Comparison of ENCODE assay signal across 1 cellular context in genomic region chr18:22194151-22194598, GRCh38.
A peak's percentile ranks its signal among the peaks of the same experiment; 100 is the strongest.
TF ChIP-seq lines count a peak whose summit lies in the region.

No MANE protein-coding gene starts in this region.

TF ChIP-seq in K562, 482 proteins besides CTCF, POLR2A, EP300 and RAD21 (continued from another document and continues in another):
- TF ChIP-seq ZNF609 (CRISPR knock-in tag; IDR thresholded peaks at IDR 0.05; ENCODE audit: borderline replicate concordance) (no peak), ZNF449 (CRISPR knock-in tag; IDR thresholded peaks at IDR 0.05) (no peak), HIVEP1 (CRISPR knock-in tag; IDR thresholded peaks at IDR 0.05) (no peak), ZNF232 (CRISPR knock-in tag; IDR thresholded peaks at IDR 0.05) (no peak), POLR3G (IDR thresholded peaks at IDR 0.05; ENCODE audit: extremely low read depth, insufficient read length, insufficient replicate concordance) (no peak), PTBP1 (IDR thresholded peaks at IDR 0.05; ENCODE audit: low read depth, low read length) (0 out of 2 replicates have a peak, but pooled peaks have one; percentile 30), NR1H2 (CRISPR knock-in tag; IDR thresholded peaks at IDR 0.05) (no peak), DNMT1 (IDR thresholded peaks at IDR 0.05) (no peak), TCF15 (CRISPR knock-in tag; IDR thresholded peaks at IDR 0.05) (no peak), ZNF444 (CRISPR knock-in tag; IDR thresholded peaks at IDR 0.05) (no peak), ZNF280A (IDR thresholded peaks at IDR 0.05; ENCODE audit: low read depth, partially characterized antibody) (no peak), ZNF384 (IDR thresholded peaks at IDR 0.05; ENCODE audit: low read depth, low read length) (peak; percentile 50), ESRRA (IDR thresholded peaks at IDR 0.05; ENCODE audit: borderline replicate concordance, low read depth) (no peak), SMAD1 (IDR thresholded peaks at IDR 0.05; ENCODE audit: low read depth, low read length, partially characterized antibody) (no peak), MITF (IDR thresholded peaks at IDR 0.05) (no peak), ELK1 (CRISPR knock-in tag; IDR thresholded peaks at IDR 0.05) (no peak), ZNF512 (tag; IDR thresholded peaks at IDR 0.05) (no peak), EGR1 (conservative IDR thresholded peaks at IDR 0.05) (peak; percentile 50), CAMTA2 (CRISPR knock-in tag; conservative IDR thresholded peaks at IDR 0.05) (no peak), HNRNPK (IDR thresholded peaks at IDR 0.05; ENCODE audit: low read depth, low read length, poor library complexity, severe bottlenecking) (no peak), TCFL5 (CRISPR knock-in tag; conservative IDR thresholded peaks at IDR 0.05) (no peak), NCOA6 (IDR thresholded peaks at IDR 0.05) (no peak), ZBTB26 (CRISPR knock-in tag; IDR thresholded peaks at IDR 0.05) (no peak), FUS (optimal IDR thresholded peaks at IDR 0.05; ENCODE audit: low read depth, low read length) (no peak), ZKSCAN3 (CRISPR knock-in tag; IDR thresholded peaks at IDR 0.05) (no peak), ZNF766 (CRISPR knock-in tag; conservative IDR thresholded peaks at IDR 0.05) (peak; percentile 82), GATA2 (CRISPR knock-in tag; IDR thresholded peaks at IDR 0.05) (peak; percentile 97), ZNF407 (IDR thresholded peaks at IDR 0.05; ENCODE audit: low read depth) (no peak), E2F4 (CRISPR knock-in tag; IDR thresholded peaks at IDR 0.05; ENCODE audit: low read depth) (no peak), SREBF2 (CRISPR knock-in tag; IDR thresholded peaks at IDR 0.05) (no peak), ZNF41 (CRISPR knock-in tag; conservative IDR thresholded peaks at IDR 0.05) (no peak), RFX5 (IDR thresholded peaks at IDR 0.05; ENCODE audit: low read depth, low read length) (no peak)
